In the genomic region with DNA sequence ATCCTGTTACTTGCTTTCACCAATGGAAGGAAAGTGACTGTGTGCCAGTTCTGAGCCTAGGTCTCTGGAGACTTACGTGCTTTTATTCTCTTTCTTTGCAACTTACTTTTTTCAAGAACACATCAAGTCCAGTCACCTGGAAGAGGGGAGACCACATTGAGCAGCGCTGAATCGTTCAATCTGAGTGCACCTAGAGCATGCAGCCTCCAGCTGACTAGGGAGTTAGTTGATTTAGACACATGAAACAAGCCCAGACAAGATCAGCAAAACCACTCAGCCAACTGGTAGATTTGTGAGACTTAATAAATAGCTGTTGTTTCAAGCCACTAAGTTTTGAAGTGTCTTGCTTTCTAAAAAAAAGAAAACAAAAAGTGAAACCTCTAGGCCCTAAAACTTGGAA, we compare ENCODE assay signal across 2 cellular contexts.
TF ChIP-seq lines count a peak whose summit lies in the region.

No MANE protein-coding gene starts in this region.

TF ChIP-seq in GM23338, 12 proteins besides CTCF, POLR2A, EP300 and RAD21:
- TF ChIP-seq, protein P1, sequence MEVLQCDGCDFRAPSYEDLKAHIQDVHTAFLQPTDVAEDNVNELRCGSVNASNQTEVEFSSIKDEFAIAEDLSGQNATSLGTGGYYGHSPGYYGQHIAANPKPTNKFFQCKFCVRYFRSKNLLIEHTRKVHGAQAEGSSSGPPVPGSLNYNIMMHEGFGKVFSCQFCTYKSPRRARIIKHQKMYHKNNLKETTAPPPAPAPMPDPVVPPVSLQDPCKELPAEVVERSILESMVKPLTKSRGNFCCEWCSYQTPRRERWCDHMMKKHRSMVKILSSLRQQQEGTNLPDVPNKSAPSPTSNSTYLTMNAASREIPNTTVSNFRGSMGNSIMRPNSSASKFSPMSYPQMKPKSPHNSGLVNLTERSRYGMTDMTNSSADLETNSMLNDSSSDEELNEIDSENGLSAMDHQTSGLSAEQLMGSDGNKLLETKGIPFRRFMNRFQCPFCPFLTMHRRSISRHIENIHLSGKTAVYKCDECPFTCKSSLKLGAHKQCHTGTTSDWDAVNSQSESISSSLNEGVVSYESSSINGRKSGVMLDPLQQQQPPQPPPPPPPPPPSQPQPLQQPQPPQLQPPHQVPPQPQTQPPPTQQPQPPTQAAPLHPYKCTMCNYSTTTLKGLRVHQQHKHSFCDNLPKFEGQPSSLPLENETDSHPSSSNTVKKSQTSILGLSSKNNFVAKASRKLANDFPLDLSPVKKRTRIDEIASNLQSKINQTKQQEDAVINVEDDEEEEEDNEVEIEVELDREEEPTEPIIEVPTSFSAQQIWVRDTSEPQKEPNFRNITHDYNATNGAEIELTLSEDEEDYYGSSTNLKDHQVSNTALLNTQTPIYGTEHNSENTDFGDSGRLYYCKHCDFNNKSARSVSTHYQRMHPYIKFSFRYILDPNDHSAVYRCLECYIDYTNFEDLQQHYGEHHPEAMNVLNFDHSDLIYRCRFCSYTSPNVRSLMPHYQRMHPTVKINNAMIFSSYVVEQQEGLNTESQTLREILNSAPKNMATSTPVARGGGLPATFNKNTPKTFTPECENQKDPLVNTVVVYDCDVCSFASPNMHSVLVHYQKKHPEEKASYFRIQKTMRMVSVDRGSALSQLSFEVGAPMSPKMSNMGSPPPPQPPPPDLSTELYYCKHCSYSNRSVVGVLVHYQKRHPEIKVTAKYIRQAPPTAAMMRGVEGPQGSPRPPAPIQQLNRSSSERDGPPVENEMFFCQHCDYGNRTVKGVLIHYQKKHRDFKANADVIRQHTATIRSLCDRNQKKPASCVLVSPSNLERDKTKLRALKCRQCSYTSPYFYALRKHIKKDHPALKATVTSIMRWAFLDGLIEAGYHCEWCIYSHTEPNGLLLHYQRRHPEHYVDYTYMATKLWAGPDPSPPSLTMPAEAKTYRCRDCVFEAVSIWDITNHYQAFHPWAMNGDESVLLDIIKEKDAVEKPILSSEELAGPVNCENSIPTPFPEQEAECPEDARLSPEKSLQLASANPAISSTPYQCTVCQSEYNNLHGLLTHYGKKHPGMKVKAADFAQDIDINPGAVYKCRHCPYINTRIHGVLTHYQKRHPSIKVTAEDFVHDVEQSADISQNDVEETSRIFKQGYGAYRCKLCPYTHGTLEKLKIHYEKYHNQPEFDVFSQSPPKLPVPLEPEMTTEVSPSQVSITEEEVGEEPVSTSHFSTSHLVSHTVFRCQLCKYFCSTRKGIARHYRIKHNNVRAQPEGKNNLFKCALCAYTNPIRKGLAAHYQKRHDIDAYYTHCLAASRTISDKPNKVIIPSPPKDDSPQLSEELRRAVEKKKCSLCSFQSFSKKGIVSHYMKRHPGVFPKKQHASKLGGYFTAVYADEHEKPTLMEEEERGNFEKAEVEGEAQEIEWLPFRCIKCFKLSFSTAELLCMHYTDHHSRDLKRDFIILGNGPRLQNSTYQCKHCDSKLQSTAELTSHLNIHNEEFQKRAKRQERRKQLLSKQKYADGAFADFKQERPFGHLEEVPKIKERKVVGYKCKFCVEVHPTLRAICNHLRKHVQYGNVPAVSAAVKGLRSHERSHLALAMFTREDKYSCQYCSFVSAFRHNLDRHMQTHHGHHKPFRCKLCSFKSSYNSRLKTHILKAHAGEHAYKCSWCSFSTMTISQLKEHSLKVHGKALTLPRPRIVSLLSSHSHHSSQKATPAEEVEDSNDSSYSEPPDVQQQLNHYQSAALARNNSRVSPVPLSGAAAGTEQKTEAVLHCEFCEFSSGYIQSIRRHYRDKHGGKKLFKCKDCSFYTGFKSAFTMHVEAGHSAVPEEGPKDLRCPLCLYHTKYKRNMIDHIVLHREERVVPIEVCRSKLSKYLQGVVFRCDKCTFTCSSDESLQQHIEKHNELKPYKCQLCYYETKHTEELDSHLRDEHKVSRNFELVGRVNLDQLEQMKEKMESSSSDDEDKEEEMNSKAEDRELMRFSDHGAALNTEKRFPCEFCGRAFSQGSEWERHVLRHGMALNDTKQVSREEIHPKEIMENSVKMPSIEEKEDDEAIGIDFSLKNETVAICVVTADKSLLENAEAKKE (CRISPR knock-in tag; IDR thresholded peaks at IDR 0.05): no peak
- TF ChIP-seq NANOG (IDR thresholded peaks at IDR 0.05; ENCODE audit: borderline replicate concordance) (no peak), EZH2phosphoT487 (IDR thresholded peaks at IDR 0.05; ENCODE audit: unreplicated experiment) (no peak), CREB1 (CRISPR knock-in tag; IDR thresholded peaks at IDR 0.05; ENCODE audit: low read depth) (no peak), POLR2AphosphoS5 (IDR thresholded peaks at IDR 0.05; ENCODE audit: low read depth) (no peak), ZNF331 (CRISPR knock-in tag; IDR thresholded peaks at IDR 0.05; ENCODE audit: low read depth) (no peak), EZH2 (IDR thresholded peaks at IDR 0.05; ENCODE audit: low read depth, unreplicated experiment) (no peak)

TF ChIP-seq in WTC11, 78 proteins besides CTCF, POLR2A, EP300 and RAD21 (continued from another document):
- TF ChIP-seq, protein P2, sequence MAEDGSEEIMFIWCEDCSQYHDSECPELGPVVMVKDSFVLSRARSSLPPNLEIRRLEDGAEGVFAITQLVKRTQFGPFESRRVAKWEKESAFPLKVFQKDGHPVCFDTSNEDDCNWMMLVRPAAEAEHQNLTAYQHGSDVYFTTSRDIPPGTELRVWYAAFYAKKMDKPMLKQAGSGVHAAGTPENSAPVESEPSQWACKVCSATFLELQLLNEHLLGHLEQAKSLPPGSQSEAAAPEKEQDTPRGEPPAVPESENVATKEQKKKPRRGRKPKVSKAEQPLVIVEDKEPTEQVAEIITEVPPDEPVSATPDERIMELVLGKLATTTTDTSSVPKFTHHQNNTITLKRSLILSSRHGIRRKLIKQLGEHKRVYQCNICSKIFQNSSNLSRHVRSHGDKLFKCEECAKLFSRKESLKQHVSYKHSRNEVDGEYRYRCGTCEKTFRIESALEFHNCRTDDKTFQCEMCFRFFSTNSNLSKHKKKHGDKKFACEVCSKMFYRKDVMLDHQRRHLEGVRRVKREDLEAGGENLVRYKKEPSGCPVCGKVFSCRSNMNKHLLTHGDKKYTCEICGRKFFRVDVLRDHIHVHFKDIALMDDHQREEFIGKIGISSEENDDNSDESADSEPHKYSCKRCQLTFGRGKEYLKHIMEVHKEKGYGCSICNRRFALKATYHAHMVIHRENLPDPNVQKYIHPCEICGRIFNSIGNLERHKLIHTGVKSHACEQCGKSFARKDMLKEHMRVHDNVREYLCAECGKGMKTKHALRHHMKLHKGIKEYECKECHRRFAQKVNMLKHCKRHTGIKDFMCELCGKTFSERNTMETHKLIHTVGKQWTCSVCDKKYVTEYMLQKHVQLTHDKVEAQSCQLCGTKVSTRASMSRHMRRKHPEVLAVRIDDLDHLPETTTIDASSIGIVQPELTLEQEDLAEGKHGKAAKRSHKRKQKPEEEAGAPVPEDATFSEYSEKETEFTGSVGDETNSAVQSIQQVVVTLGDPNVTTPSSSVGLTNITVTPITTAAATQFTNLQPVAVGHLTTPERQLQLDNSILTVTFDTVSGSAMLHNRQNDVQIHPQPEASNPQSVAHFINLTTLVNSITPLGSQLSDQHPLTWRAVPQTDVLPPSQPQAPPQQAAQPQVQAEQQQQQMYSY (CRISPR knock-in tag; IDR thresholded peaks at IDR 0.05): no peak
- TF ChIP-seq, protein P3, sequence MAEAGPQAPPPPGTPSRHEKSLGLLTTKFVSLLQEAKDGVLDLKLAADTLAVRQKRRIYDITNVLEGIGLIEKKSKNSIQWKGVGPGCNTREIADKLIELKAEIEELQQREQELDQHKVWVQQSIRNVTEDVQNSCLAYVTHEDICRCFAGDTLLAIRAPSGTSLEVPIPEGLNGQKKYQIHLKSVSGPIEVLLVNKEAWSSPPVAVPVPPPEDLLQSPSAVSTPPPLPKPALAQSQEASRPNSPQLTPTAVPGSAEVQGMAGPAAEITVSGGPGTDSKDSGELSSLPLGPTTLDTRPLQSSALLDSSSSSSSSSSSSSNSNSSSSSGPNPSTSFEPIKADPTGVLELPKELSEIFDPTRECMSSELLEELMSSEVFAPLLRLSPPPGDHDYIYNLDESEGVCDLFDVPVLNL (CRISPR knock-in tag; IDR thresholded peaks at IDR 0.05; ENCODE audit: borderline replicate concordance, low read depth): no peak
- TF ChIP-seq, protein P4, sequence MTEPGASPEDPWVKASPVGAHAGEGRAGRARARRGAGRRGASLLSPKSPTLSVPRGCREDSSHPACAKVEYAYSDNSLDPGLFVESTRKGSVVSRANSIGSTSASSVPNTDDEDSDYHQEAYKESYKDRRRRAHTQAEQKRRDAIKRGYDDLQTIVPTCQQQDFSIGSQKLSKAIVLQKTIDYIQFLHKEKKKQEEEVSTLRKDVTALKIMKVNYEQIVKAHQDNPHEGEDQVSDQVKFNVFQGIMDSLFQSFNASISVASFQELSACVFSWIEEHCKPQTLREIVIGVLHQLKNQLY (CRISPR knock-in tag; IDR thresholded peaks at IDR 0.05): no peak
- no peak for TF ChIP-seq RORB (CRISPR knock-in tag; IDR thresholded peaks at IDR 0.05)
- TF ChIP-seq ZNF416 (CRISPR knock-in tag; IDR thresholded peaks at IDR 0.05): no peak
- no peak for TF ChIP-seq TEAD4 (CRISPR knock-in tag; IDR thresholded peaks at IDR 0.05)
- TF ChIP-seq, protein P5, sequence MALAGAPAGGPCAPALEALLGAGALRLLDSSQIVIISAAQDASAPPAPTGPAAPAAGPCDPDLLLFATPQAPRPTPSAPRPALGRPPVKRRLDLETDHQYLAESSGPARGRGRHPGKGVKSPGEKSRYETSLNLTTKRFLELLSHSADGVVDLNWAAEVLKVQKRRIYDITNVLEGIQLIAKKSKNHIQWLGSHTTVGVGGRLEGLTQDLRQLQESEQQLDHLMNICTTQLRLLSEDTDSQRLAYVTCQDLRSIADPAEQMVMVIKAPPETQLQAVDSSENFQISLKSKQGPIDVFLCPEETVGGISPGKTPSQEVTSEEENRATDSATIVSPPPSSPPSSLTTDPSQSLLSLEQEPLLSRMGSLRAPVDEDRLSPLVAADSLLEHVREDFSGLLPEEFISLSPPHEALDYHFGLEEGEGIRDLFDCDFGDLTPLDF (CRISPR knock-in tag; IDR thresholded peaks at IDR 0.05): no peak
- TF ChIP-seq JUN (CRISPR knock-in tag; IDR thresholded peaks at IDR 0.05): no peak
- TF ChIP-seq TEAD1 (CRISPR knock-in tag; IDR thresholded peaks at IDR 0.05): no peak
- TF ChIP-seq GTF2I (CRISPR knock-in tag; conservative IDR thresholded peaks at IDR 0.05): no peak
- no peak for TF ChIP-seq ATF1 (CRISPR knock-in tag; IDR thresholded peaks at IDR 0.05)
- TF ChIP-seq, protein P6, sequence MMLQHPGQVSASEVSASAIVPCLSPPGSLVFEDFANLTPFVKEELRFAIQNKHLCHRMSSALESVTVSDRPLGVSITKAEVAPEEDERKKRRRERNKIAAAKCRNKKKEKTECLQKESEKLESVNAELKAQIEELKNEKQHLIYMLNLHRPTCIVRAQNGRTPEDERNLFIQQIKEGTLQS (CRISPR knock-in tag; conservative IDR thresholded peaks at IDR 0.05): no peak
TF ChIP-seq in WTC11: peak in this region for 0.
